19 cellular contexts compared by ENCODE assay signal in the genomic region with DNA sequence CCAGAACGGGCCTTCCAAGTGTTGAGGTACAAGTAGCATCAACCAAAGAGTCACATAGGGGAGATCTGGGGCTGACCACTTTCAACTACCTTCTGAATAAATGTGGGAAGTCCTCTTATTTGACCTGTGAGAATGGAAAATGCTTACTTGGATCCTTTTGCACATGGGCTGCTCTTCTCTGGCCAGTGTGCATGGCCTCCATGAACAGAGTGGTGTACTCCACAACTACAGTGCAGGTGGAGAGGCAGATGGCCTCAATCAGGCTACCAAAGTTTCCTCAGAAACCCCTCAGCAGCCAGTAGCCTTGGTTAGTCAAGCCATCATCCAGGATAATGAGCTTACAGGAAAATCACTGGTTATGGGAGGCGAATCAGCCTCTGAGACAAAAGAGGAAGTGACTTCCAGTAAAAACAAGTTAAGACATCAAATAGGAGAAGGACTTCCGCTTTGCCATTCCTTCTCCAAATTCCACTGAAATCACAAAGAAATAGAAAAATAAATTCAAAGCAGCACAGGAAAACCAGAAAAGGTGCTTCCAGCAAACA. TPM values are rescaled to one million over a fixed set of nuclear protein-coding genes. Genes with fewer than 3 reads are reported as not detected.
DNase-seq lines count a peak whose midpoint lies in the region; ATAC-seq, FAIRE-seq and TF ChIP-seq lines count a peak whose summit lies in the region.
"Had no signal": no experiment of that assay in that cellular context is flagged by ENCODE, and none has a peak within 500 bp of the region (broad histone marks: within the 10 kb centered on the region; RNA-seq: fewer than 3 reads in every experiment).

No MANE protein-coding gene starts in this region.

- DNase-seq in NCI-H69 (lab: John Stamatoyannopoulos, UW) = peak; percentile 7
- DNase-seq in adrenal gland = no peak
- DNase-seq in HepG2 (ENCODE audit: low spot score) = no peak
- DNase-seq in omental fat pad (ENCODE audit: low spot score) = no peak
- DNase-seq in activated CD8-positive, alpha-beta T cell treated with anti-CD3 and anti-CD28 coated beads, Interleukin-2, amount 10 ng/mL, durations not matched to agents 7 days and 5 days = no peak
- DNase-seq: activated CD8-positive, alpha-beta memory T cell treated with anti-CD3 and anti-CD28 coated beads for 24 hours; cortex of kidney; head of caudate nucleus; left cardiac atrium; NCI-H1105; NCI-H2171 treated with DMSO at 0.1 percent for 48 hours; nephron progenitor cell had no signal

- intact Hi-C loops in adrenal gland (cut with DNase I) = no loop called here
- intact Hi-C loops in HepG2 (cut with micrococcal nuclease; ENCODE audit: unreplicated experiment) = no loop called here

- no peaks in the 10 kb centered on the region for H3K36me3 Mint-ChIP-seq in activated CD8-positive, alpha-beta T cell treated with anti-CD3 and anti-CD28 coated beads, Interleukin-2, amount 10 ng/mL, durations not matched to agents 7 days and 5 days (ENCODE audit: low read depth)
- H3K36me3 Mint-ChIP-seq: stimulated activated memory B cell treated with anti-CD40 and anti-IgM and Interleukin-4, amounts not matched to agents 10 μg/mL and 1 μg/mL and 100 μg/mL, for 72 hours had no signal

- H3K4me1 Mint-ChIP-seq in activated CD8-positive, alpha-beta T cell treated with anti-CD3 and anti-CD28 coated beads, Interleukin-2, amount 10 ng/mL, durations not matched to agents 7 days and 5 days (ENCODE audit: low read depth) = no peaks in the 10 kb centered on the region
- H3K4me1 Mint-ChIP-seq: nephron progenitor cell; stimulated activated memory B cell treated with anti-CD40 and anti-IgM and Interleukin-4, amounts not matched to agents 10 μg/mL and 1 μg/mL and 100 μg/mL, for 72 hours had no signal

- no TSS peak for BruUV-seq in HepG2 (replicated peaks; lab: Mats Ljungman, UMichigan)

- POLR2A ChIA-PET in HepG2 (lab: Yijun Ruan, JAX) = interaction anchor here (0.6 to 1.2 kb wide), 2 partner anchors 17 to 62 kb away, joined by 3 read pairs; no protein-coding TSS in a partner anchor
- POLR2A ChIA-PET in activated CD8-positive, alpha-beta T cell treated with anti-CD3 and anti-CD28 coated beads, Interleukin-2, amount 10 ng/mL, durations not matched to agents 7 days and 5 days (lab: Charles Lee) = no interaction called here

- ATAC-seq in HepG2 = peak; percentile 51
- ATAC-seq in HG02885 (IDR thresholded peaks at IDR 0.05; ENCODE audit: poor library complexity, unreplicated experiment) = no peak
- no peak for ATAC-seq in omental fat pad (ENCODE audit: low FRiP score)
- no peak for ATAC-seq in activated CD8-positive, alpha-beta T cell treated with anti-CD3 and anti-CD28 coated beads, Interleukin-2, amount 10 ng/mL, durations not matched to agents 7 days and 5 days
- ATAC-seq: stimulated activated memory B cell treated with anti-CD40 and anti-IgM and Interleukin-4, amounts not matched to agents 10 μg/mL and 1 μg/mL and 100 μg/mL, for 72 hours had no signal

- H3K27me3 ChIP-seq in adrenal gland (no peaks in the 10 kb centered on the region), HepG2 (ENCODE audit: control insufficient read depth in 1 of 2, insufficient read depth in 2 of 2, low read length in 2 of 2) (no peaks in the 10 kb centered on the region; a peak in 1 of 5 replicates), subcutaneous abdominal adipose tissue (ENCODE audit: control insufficient read depth in 5 of 5, insufficient read depth in 4 of 5, low read length in 5 of 5) (no peaks in the 10 kb centered on the region)
- H3K27me3 ChIP-seq: ascending aorta, BLaER1 had no signal

- peak overlapping the region; percentile 20; the same call in 1 of the 2 replicates for H3K4me2 ChIP-seq in HepG2 (ENCODE audit: low read depth, low read length)
- H3K4me2 ChIP-seq: BLaER1 had no signal

- TF ChIP-seq RAD21 in HepG2 (CRISPR knock-in tag; IDR thresholded peaks at IDR 0.05) = no peak

- WGBS in adrenal gland, 4 donors = 65 to 74% (median 70%) methylated on average over 3 of the region's 3 CpGs
- 69% methylated on average over 3 of the region's 3 CpGs for WGBS in HepG2 (ENCODE audit: low lambda C conversion rate)

- H3K9ac ChIP-seq in HepG2 (ENCODE audit: insufficient read depth, low read depth, low read length) (no peak overlapping the region), subcutaneous abdominal adipose tissue (ENCODE audit: low read length in 5 of 5) (no peak overlapping the region)
- H3K9ac ChIP-seq: BLaER1 had no signal

- no peak for TF ChIP-seq EP300 in HepG2 (IDR thresholded peaks at IDR 0.05; ENCODE audit: low read depth in 2 of 2, low read length in 2 of 2)
- no peak for TF ChIP-seq EP300 in HepG2 (CRISPR knock-in tag; IDR thresholded peaks at IDR 0.05; ENCODE audit: borderline replicate concordance)

- no peaks in the 10 kb centered on the region for H3K79me2 ChIP-seq in HepG2 (ENCODE audit: insufficient read depth, low read length)

- no peak overlapping the region for H3K4me3 Mint-ChIP-seq in activated CD8-positive, alpha-beta T cell treated with anti-CD3 and anti-CD28 coated beads, Interleukin-2, amount 10 ng/mL, durations not matched to agents 7 days and 5 days
- H3K4me3 Mint-ChIP-seq: nephron progenitor cell; stimulated activated memory B cell treated with anti-CD40 and anti-IgM and Interleukin-4, amounts not matched to agents 10 μg/mL and 1 μg/mL and 100 μg/mL, for 72 hours had no signal

- no peak for FAIRE-seq in HepG2 (lab: Jason Lieb, UNC)
- FAIRE-seq: urothelium cell line had no signal

- peak overlapping the region in 3 of 5 donors; percentile 12 to 56 (median 51) for H3K27ac ChIP-seq in adrenal gland
- H3K27ac ChIP-seq in HepG2 (ENCODE audit: extremely low read length, insufficient read depth, low read length) = no peak overlapping the region
- H3K27ac ChIP-seq in subcutaneous abdominal adipose tissue (ENCODE audit: low read depth, low read length) = peak overlapping the region; percentile 49
- H3K27ac ChIP-seq: BLaER1 had no signal

- H2AFZ ChIP-seq in HepG2 (ENCODE audit: low read length) = no peak overlapping the region

- H3K4me3 ChIP-seq in adrenal gland (no peak overlapping the region), HepG2 (replicated peaks in 1 of 3; ENCODE audit: insufficient read depth in 1 of 3, low read depth in 2 of 3, low read length in 3 of 3) (no peak overlapping the region), subcutaneous abdominal adipose tissue (ENCODE audit: low read depth in 1 of 5, low read length in 5 of 5) (no peak overlapping the region)
- H3K4me3 ChIP-seq: ascending aorta, BLaER1, skin epidermis had no signal

- no peak overlapping the region for H3K27ac Mint-ChIP-seq in activated CD8-positive, alpha-beta T cell treated with anti-CD3 and anti-CD28 coated beads, Interleukin-2, amount 10 ng/mL, durations not matched to agents 7 days and 5 days
- H3K27ac Mint-ChIP-seq: nephron progenitor cell; stimulated activated memory B cell treated with anti-CD40 and anti-IgM and Interleukin-4, amounts not matched to agents 10 μg/mL and 1 μg/mL and 100 μg/mL, for 72 hours had no signal

- TF ChIP-seq CTCF in adrenal gland (IDR thresholded peaks at IDR 0.05) = no peak
- TF ChIP-seq CTCF in HepG2 (CRISPR knock-in tag; IDR thresholded peaks at IDR 0.05) = no peak
- TF ChIP-seq CTCF in omental fat pad (IDR thresholded peaks at IDR 0.05) = no peak

- no peak for TF ChIP-seq POLR2A in adrenal gland (IDR thresholded peaks at IDR 0.05)
- no peak for TF ChIP-seq POLR2A in HepG2 (IDR thresholded peaks at IDR 0.05; ENCODE audit: insufficient read depth in 1 of 2, low read depth in 2 of 2, low read length in 2 of 2)

- H3K9me3 ChIP-seq in adrenal gland (replicated peaks in 1 of 3) (no peaks in the 10 kb centered on the region), HepG2 (ENCODE audit: low read length) (no peaks in the 10 kb centered on the region), subcutaneous abdominal adipose tissue (ENCODE audit: control insufficient read depth in 5 of 5, low read length in 5 of 5) (no peaks in the 10 kb centered on the region)
- H3K9me3 ChIP-seq: ascending aorta had no signal

- no peaks in the 10 kb centered on the region for H3K36me3 ChIP-seq in adrenal gland (replicated peaks in 1 of 2)
- H3K36me3 ChIP-seq in HepG2 (replicated peaks in 1 of 2; ENCODE audit: control insufficient read depth in 1 of 2, insufficient read depth in 2 of 2, low read length in 2 of 2) = no peaks in the 10 kb centered on the region
- no peaks in the 10 kb centered on the region for H3K36me3 ChIP-seq in subcutaneous abdominal adipose tissue (ENCODE audit: control insufficient read depth in 5 of 5, insufficient read depth in 5 of 5, low read length in 5 of 5)
- H3K36me3 ChIP-seq: ascending aorta, BLaER1 had no signal

- H3K27me3 Mint-ChIP-seq in activated CD8-positive, alpha-beta T cell treated with anti-CD3 and anti-CD28 coated beads, Interleukin-2, amount 10 ng/mL, durations not matched to agents 7 days and 5 days (ENCODE audit: low read depth) = peaks cover 19% of the 10 kb centered on the region

- CTCF ChIA-PET in HepG2 (lab: Yijun Ruan, JAX; ENCODE audit: low intra/inter-chr PET ratio, low total read pairs) = no interaction called here
- CTCF ChIA-PET in activated CD8-positive, alpha-beta T cell treated with anti-CD3 and anti-CD28 coated beads, Interleukin-2, amount 10 ng/mL, durations not matched to agents 7 days and 5 days (lab: Charles Lee) = no interaction called here

- no peaks in the 10 kb centered on the region for H4K20me1 ChIP-seq in HepG2 (ENCODE audit: insufficient read depth, low read length)
- H4K20me1 ChIP-seq: BLaER1 had no signal

- in situ Hi-C loops in HepG2 (cut with HindIII; ENCODE audit: extremely low pct_ligation_motif_present, low pct_unique_long_range_greater_than_20kb) = no loop called here

- H3K4me1 ChIP-seq in adrenal gland (replicated peaks in 1 of 2) (no peaks in the 10 kb centered on the region), HepG2 (ENCODE audit: insufficient read depth, low read length) (peaks cover 32% of the 10 kb centered on the region), subcutaneous abdominal adipose tissue (ENCODE audit: control insufficient read depth in 5 of 5, insufficient read depth in 5 of 5, low read length in 5 of 5) (peaks cover 0 to 15% (median 4%) of the 10 kb centered on the region in 5 donors)
- H3K4me1 ChIP-seq: ascending aorta, BLaER1 had no signal

- no peaks in the 10 kb centered on the region for H3K9me3 Mint-ChIP-seq in activated CD8-positive, alpha-beta T cell treated with anti-CD3 and anti-CD28 coated beads, Interleukin-2, amount 10 ng/mL, durations not matched to agents 7 days and 5 days (ENCODE audit: insufficient read depth)
- H3K9me3 Mint-ChIP-seq: stimulated activated memory B cell treated with anti-CD40 and anti-IgM and Interleukin-4, amounts not matched to agents 10 μg/mL and 1 μg/mL and 100 μg/mL, for 72 hours had no signal

RNA-seq across cellular contexts. Expression of a gene that starts 18.3 kb away (rescaled TPM):
- total RNA-seq in adrenal gland = 10 to 100 TPM; 17.2 to 32.7 (median 24.7) TPM
- 10 to 100 TPM in 1 of 3 donors, 1 to 10 TPM in 2; 5.1 to 10.7 (median 9.5) TPM for polyA plus RNA-seq in adrenal gland
- total RNA-seq in HepG2 (2016; rRNA removed; fragmentation: Illumina TruSeq; extraction: Trizol) = 11.6 and 12.7 TPM in 2 replicates
- 38.2 and 40.3 TPM in 2 replicates for total RNA-seq in HepG2 (2016; cell fraction: cytosol; rRNA removed; fragmentation: Illumina TruSeq; extraction: Trizol; ENCODE audit: low read depth)
- 13.6 and 14.0 TPM in 2 replicates for total RNA-seq in HepG2 (2016; cell fraction: insoluble cytoplasmic fraction; rRNA removed; fragmentation: Illumina TruSeq; extraction: Trizol)
- 12.5 and 14.6 TPM in 2 replicates for total RNA-seq in HepG2 (2016; cell fraction: membrane; rRNA removed; fragmentation: Illumina TruSeq; extraction: Trizol)
- total RNA-seq in HepG2 (2016; cell fraction: nucleus; rRNA removed; fragmentation: Illumina TruSeq; extraction: Trizol) = 17.1 and 19.1 TPM in 2 replicates
- polyA plus RNA-seq in HepG2 (2011; rRNA removed) = 17.3 and 20.0 TPM in 2 replicates
- polyA plus RNA-seq in HepG2 (2011; cell fraction: cytosol; rRNA removed) = 5.5 and 6.6 TPM in 2 replicates
- 23.4 and 31.0 TPM in 2 replicates for polyA plus RNA-seq in HepG2 (2011; cell fraction: nucleus; rRNA removed)
- polyA plus RNA-seq in HepG2 (2012) = 10.4 and 12.3 TPM in 2 replicates
- 0.17 and 0.26 TPM in 2 replicates for polyA plus RNA-seq in HepG2 (2016; cell fraction: cytosol; fragmentation: Illumina TruSeq; extraction: Trizol; ENCODE audit: low read depth)
- 9.0 and 9.1 TPM in 2 replicates for polyA plus RNA-seq in HepG2 (2016; cell fraction: insoluble cytoplasmic fraction; fragmentation: Illumina TruSeq; extraction: Trizol; ENCODE audit: low read depth)
- polyA plus RNA-seq in HepG2 (2016; cell fraction: membrane; fragmentation: Illumina TruSeq; extraction: Trizol; ENCODE audit: low read depth) = 1.0 and 1.1 TPM in 2 replicates
- 19.6 and 20.8 TPM in 2 replicates for polyA plus RNA-seq in HepG2 (2016; cell fraction: nucleus; fragmentation: Illumina TruSeq; extraction: Trizol; ENCODE audit: insufficient read depth, low read depth)
- 34.1 and 39.4 TPM in 2 replicates for polyA minus RNA-seq in HepG2 (2011; rRNA and poly(A)+ RNA removed; ENCODE audit: low replicate concordance)
- 18.6 and 20.4 TPM in 2 replicates for polyA minus RNA-seq in HepG2 (2011; cell fraction: cytosol; rRNA and poly(A)+ RNA removed)
- polyA minus RNA-seq in HepG2 (2011; cell fraction: nucleus; rRNA and poly(A)+ RNA removed) = 29.0 and 35.4 TPM in 2 replicates
- total RNA-seq in omental fat pad = 10 to 100 TPM; 25.3 to 39.9 (median 31.0) TPM
- under 1 TPM; 0.34 to 0.47 TPM for total RNA-seq in activated CD8-positive, alpha-beta T cell treated with anti-CD3 and anti-CD28 coated beads, Interleukin-2, amount 10 ng/mL, durations not matched to agents 7 days and 5 days
